In genomic region chr20:64056889-64057627, GRCh38 we compare ENCODE assay signal across 9 cellular contexts. TPM values are rescaled to one million over a fixed set of nuclear protein-coding genes. Genes with fewer than 3 reads are reported as not detected.
DNase-seq lines count a peak whose midpoint lies in the region; ATAC-seq and TF ChIP-seq lines count a peak whose summit lies in the region.
"Had no signal": no experiment of that assay in that cellular context is flagged by ENCODE, and none has a peak within 500 bp of the region (broad histone marks: within the 10 kb centered on the region; RNA-seq: fewer than 3 reads in every experiment).

No MANE protein-coding gene starts in this region.

- H3K4me3 Mint-ChIP-seq in endodermal cell, result no peak overlapping the region

- H3K9me3 ChIP-seq in endodermal cell (ENCODE audit: control insufficient read depth, low read length), result no peaks in the 10 kb centered on the region
- H3K9me3 ChIP-seq: ascending aorta had no signal

- H3K27ac ChIP-seq in endodermal cell (ENCODE audit: low read depth, low read length) (no peak overlapping the region), skin epidermis (peak overlapping the region in 15 of 21 experiments; percentile 9 to 85 (median 56))

- H3K9ac ChIP-seq in endodermal cell (ENCODE audit: extremely low read depth, low read length, poor library complexity, severe bottlenecking), result no peak overlapping the region

- H3K4me3 ChIP-seq in endodermal cell (ENCODE audit: low read length) (no peak overlapping the region), skin epidermis (peak overlapping the region in 2 of 7 experiments; percentile 7 to 11)
- H3K4me3 ChIP-seq: ascending aorta had no signal

- H3K36me3 Mint-ChIP-seq in endodermal cell (ENCODE audit: low read depth), result no peaks in the 10 kb centered on the region

- H3K27me3 ChIP-seq in endodermal cell (ENCODE audit: control insufficient read depth, insufficient read depth, low read length, poor library complexity, severe bottlenecking), result no peaks in the 10 kb centered on the region
- H3K27me3 ChIP-seq: ascending aorta had no signal

- H3K27me3 Mint-ChIP-seq in endodermal cell (ENCODE audit: insufficient read depth), result peaks cover 5% of the 10 kb centered on the region

- ATAC-seq in GM19463 (IDR thresholded peaks at IDR 0.05; ENCODE audit: unreplicated experiment) (peak; percentile 39), GM18517 (IDR thresholded peaks at IDR 0.05; ENCODE audit: unreplicated experiment) (no peak)

- peak overlapping the region; percentile 58 for H3K27ac Mint-ChIP-seq in endodermal cell

- H3K4me1 ChIP-seq in endodermal cell (ENCODE audit: control insufficient read depth, insufficient read depth, low read length), result peaks cover 24% of the 10 kb centered on the region
- H3K4me1 ChIP-seq: ascending aorta had no signal

- H3K36me3 ChIP-seq in endodermal cell (ENCODE audit: control insufficient read depth, insufficient read depth, low read length), result no peaks in the 10 kb centered on the region
- H3K36me3 ChIP-seq: ascending aorta had no signal

- DNase-seq in RPMI8226, result peak; percentile 48
- DNase-seq in endodermal cell, result peak; percentile 74
- no peak for DNase-seq in Ammon's horn (ENCODE audit: low spot score)
- DNase-seq in hippocampal formation (lab: John Stamatoyannopoulos, UW), result no peak
- DNase-seq: occipital lobe had no signal

- no peak for TF ChIP-seq CTCF in endodermal cell (conservative IDR thresholded peaks at IDR 0.05)

- 85 to 89% methylated on average over 30 to 39 of the region's 39 CpGs for WGBS in endodermal cell (ENCODE audit: insufficient coverage in 1 of 2, insufficient read length in 1 of 2), 2 experiments

- H3K4me1 Mint-ChIP-seq in endodermal cell, result peaks cover 19% of the 10 kb centered on the region

- no peaks in the 10 kb centered on the region for H3K9me3 Mint-ChIP-seq in endodermal cell

RNA-seq across cellular contexts. Expression of gene TCEA2, which starts 5.9 kb away (rescaled TPM):
- total RNA-seq in endodermal cell, result 100 to 1,000 TPM in 1 of 2 donors, 10 to 100 TPM in 1; 64.3 to 110 TPM
- polyA plus RNA-seq in endodermal cell (2013, experiment 1 of 2), result 82.9 TPM
- 77.1 TPM for polyA plus RNA-seq in endodermal cell (2013, experiment 2 of 2)

RNA-seq across cellular contexts. Expression of gene SOX18, which starts 7.6 kb away (rescaled TPM):
- 1 to 10 TPM; 2.3 to 2.8 TPM for total RNA-seq in endodermal cell
- polyA plus RNA-seq in endodermal cell (2013, experiment 1 of 2), result 0.57 TPM
- 0.95 TPM for polyA plus RNA-seq in endodermal cell (2013, experiment 2 of 2)

RNA-seq across cellular contexts. Expression of gene C20orf204, which starts 21.1 kb away (rescaled TPM):
- 1 to 10 TPM; 4.0 to 4.1 TPM for total RNA-seq in endodermal cell
- polyA plus RNA-seq in endodermal cell (2013, experiment 1 of 2), result 0.78 TPM
- polyA plus RNA-seq in endodermal cell (2013, experiment 2 of 2), result 0.75 TPM
- total RNA-seq: ascending aorta had no signal

RNA-seq across cellular contexts. Expression of gene RGS19, which starts 22.3 kb away (rescaled TPM):
- 10 to 100 TPM; 14.6 to 15.8 TPM for total RNA-seq in endodermal cell
- polyA plus RNA-seq in endodermal cell (2013, experiment 1 of 2), result 10.7 TPM
- 10.8 TPM for polyA plus RNA-seq in endodermal cell (2013, experiment 2 of 2)

RNA-seq across cellular contexts. Expression of gene OPRL1, which starts 22.8 kb away (rescaled TPM):
- total RNA-seq in endodermal cell, result 1 to 10 TPM; 4.1 to 5.5 TPM
- 3.0 TPM for polyA plus RNA-seq in endodermal cell (2013, experiment 1 of 2)
- 2.8 TPM for polyA plus RNA-seq in endodermal cell (2013, experiment 2 of 2)

Comparison
In these comparisons a context has a peak if more than half of its experiments do, and no peak if none do; other contexts are left out.
1. DNase-seq: peak in RPMI8226 (single experiment) and endodermal cell (single experiment); none in Ammon's horn (single experiment) and hippocampal formation (0 of 2).